13 cellular contexts compared by ENCODE assay signal in genomic region chr16:26985100-26986065, GRCh38.
"Had no signal": no experiment of that assay in that cellular context is flagged by ENCODE, and none has a peak within 500 bp of the region (broad histone marks: within the 10 kb centered on the region; RNA-seq: fewer than 3 reads in every experiment).

No MANE protein-coding gene starts in this region.

- H3K27ac ChIP-seq: adrenal gland, gastroesophageal sphincter, sigmoid colon had no signal

- H3K9me3 ChIP-seq: adrenal gland, gastroesophageal sphincter, mucosa of descending colon, sigmoid colon had no signal

- H3K27me3 ChIP-seq: adrenal gland, sigmoid colon had no signal

- H3K4me3 ChIP-seq: adrenal gland, gastroesophageal sphincter, mucosa of descending colon, sigmoid colon had no signal

- DNase-seq: activated CD4-positive, alpha-beta T cell treated with anti-CD3 and anti-CD28 coated beads, Interleukin-2, amount 50 U/mL, for 1 hour; activated naive CD4-positive, alpha-beta T cell treated with anti-CD3 and anti-CD28 coated beads, Interleukin-2, amount 50 U/mL, for 16 hours; activated T-cell treated with anti-CD3 and anti-CD28 coated beads, Interleukin-2, amount 50 U/mL, for 1 hour; adrenal gland; cortex of kidney; effector CD8-positive, alpha-beta T cell; left colon; mucosa of descending colon; natural killer cell; sigmoid colon; stimulated activated CD4-positive, alpha-beta T cell treated with anti-CD3 and anti-CD28 coated beads, Interleukin-12 subunit alpha, Interleukin-12 subunit beta, amount 100 ng/mL, for 4 hours; stimulated activated naive CD4-positive, alpha-beta T cell treated with Interleukin-2 at 50 U/mL for 16 hours had no signal

- H3K4me1 ChIP-seq: adrenal gland, gastroesophageal sphincter, sigmoid colon had no signal

- H3K36me3 ChIP-seq: adrenal gland, gastroesophageal sphincter, sigmoid colon had no signal
